ENCODE assay signal across 1 cellular context in the genomic region with DNA sequence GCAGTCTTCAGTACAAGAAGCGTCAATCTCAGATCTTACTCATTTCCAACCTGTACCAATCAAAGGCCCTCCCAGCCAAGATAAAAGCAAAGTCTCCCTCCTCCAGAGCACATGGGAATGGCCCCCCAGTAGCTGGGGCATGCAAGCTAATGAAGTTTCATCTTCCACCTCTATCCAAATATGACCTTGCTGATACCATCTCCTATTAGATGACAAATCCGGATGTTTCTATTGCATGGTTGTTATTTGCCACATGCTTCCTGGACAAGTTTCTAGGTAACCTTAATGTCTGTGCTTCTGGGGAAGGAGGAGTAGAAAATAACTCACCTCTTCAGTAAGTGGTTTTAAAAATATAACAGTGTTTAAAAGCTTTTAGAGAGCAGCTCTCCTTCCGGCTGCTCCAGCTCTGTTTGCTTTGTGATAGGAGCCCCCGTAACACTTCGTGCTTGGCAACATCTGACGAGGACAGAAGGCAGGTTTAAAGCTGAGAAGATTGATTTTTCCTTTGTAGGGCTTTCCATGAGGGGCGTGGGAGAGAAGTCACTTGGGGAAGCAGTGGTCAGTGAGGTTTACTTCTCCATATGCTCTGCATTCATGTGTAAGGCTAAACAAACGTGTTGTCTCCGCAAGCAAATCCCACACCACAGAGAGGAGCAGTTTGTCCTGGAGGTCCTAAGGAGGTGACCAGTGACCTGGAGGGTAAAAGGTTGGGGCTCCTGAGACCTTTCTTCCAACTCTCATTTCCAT.
TF ChIP-seq lines count a peak whose summit lies in the region.

No MANE protein-coding gene starts in this region.

TF ChIP-seq in HepG2, 621 proteins besides CTCF, POLR2A, EP300 and RAD21 (continued from another document):
- peak; percentile 84; the same call in 1 of the 2 replicates for TF ChIP-seq HMG20A (CRISPR knock-in tag; IDR thresholded peaks at IDR 0.05; ENCODE audit: borderline replicate concordance)
- no peak for TF ChIP-seq HOXA7 (CRISPR knock-in tag; IDR thresholded peaks at IDR 0.05)
- TF ChIP-seq CEBPG (CRISPR knock-in tag; IDR thresholded peaks at IDR 0.05), result peak; percentile 82
- TF ChIP-seq FOSL2 (CRISPR knock-in tag; IDR thresholded peaks at IDR 0.05), result peak; percentile 93
- TF ChIP-seq, protein P1, sequence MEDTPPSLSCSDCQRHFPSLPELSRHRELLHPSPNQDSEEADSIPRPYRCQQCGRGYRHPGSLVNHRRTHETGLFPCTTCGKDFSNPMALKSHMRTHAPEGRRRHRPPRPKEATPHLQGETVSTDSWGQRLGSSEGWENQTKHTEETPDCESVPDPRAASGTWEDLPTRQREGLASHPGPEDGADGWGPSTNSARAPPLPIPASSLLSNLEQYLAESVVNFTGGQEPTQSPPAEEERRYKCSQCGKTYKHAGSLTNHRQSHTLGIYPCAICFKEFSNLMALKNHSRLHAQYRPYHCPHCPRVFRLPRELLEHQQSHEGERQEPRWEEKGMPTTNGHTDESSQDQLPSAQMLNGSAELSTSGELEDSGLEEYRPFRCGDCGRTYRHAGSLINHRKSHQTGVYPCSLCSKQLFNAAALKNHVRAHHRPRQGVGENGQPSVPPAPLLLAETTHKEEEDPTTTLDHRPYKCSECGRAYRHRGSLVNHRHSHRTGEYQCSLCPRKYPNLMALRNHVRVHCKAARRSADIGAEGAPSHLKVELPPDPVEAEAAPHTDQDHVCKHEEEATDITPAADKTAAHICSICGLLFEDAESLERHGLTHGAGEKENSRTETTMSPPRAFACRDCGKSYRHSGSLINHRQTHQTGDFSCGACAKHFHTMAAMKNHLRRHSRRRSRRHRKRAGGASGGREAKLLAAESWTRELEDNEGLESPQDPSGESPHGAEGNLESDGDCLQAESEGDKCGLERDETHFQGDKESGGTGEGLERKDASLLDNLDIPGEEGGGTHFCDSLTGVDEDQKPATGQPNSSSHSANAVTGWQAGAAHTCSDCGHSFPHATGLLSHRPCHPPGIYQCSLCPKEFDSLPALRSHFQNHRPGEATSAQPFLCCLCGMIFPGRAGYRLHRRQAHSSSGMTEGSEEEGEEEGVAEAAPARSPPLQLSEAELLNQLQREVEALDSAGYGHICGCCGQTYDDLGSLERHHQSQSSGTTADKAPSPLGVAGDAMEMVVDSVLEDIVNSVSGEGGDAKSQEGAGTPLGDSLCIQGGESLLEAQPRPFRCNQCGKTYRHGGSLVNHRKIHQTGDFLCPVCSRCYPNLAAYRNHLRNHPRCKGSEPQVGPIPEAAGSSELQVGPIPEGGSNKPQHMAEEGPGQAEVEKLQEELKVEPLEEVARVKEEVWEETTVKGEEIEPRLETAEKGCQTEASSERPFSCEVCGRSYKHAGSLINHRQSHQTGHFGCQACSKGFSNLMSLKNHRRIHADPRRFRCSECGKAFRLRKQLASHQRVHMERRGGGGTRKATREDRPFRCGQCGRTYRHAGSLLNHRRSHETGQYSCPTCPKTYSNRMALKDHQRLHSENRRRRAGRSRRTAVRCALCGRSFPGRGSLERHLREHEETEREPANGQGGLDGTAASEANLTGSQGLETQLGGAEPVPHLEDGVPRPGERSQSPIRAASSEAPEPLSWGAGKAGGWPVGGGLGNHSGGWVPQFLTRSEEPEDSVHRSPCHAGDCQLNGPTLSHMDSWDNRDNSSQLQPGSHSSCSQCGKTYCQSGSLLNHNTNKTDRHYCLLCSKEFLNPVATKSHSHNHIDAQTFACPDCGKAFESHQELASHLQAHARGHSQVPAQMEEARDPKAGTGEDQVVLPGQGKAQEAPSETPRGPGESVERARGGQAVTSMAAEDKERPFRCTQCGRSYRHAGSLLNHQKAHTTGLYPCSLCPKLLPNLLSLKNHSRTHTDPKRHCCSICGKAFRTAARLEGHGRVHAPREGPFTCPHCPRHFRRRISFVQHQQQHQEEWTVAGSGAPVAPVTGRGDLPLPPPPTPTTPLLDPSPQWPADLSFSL (CRISPR knock-in tag; IDR thresholded peaks at IDR 0.05), result peak; percentile 26; the same call in 1 of the 2 replicates
- TF ChIP-seq, protein P2, sequence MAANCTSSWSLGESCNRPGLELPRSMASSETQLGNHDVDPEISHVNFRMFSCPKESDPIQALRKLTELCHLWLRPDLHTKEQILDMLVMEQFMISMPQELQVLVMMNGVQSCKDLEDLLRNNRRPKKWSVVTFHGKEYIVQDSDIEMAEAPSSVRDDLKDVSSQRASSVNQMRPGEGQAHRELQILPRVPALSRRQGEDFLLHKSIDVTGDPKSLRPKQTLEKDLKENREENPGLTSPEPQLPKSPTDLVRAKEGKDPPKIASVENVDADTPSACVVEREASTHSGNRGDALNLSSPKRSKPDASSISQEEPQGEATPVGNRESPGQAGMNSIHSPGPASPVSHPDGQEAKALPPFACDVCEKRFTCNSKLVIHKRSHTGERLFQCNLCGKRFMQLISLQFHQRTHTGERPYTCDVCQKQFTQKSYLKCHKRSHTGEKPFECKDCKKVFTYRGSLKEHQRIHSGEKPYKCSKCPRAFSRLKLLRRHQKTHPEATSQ (CRISPR knock-in tag; IDR thresholded peaks at IDR 0.05; ENCODE audit: borderline replicate concordance), result no peak
- peak; percentile 53; the same call in 1 of the 2 replicates for TF ChIP-seq POLR2AphosphoS5 (IDR thresholded peaks at IDR 0.05; ENCODE audit: low read depth, low read length)
- TF ChIP-seq, protein P3, sequence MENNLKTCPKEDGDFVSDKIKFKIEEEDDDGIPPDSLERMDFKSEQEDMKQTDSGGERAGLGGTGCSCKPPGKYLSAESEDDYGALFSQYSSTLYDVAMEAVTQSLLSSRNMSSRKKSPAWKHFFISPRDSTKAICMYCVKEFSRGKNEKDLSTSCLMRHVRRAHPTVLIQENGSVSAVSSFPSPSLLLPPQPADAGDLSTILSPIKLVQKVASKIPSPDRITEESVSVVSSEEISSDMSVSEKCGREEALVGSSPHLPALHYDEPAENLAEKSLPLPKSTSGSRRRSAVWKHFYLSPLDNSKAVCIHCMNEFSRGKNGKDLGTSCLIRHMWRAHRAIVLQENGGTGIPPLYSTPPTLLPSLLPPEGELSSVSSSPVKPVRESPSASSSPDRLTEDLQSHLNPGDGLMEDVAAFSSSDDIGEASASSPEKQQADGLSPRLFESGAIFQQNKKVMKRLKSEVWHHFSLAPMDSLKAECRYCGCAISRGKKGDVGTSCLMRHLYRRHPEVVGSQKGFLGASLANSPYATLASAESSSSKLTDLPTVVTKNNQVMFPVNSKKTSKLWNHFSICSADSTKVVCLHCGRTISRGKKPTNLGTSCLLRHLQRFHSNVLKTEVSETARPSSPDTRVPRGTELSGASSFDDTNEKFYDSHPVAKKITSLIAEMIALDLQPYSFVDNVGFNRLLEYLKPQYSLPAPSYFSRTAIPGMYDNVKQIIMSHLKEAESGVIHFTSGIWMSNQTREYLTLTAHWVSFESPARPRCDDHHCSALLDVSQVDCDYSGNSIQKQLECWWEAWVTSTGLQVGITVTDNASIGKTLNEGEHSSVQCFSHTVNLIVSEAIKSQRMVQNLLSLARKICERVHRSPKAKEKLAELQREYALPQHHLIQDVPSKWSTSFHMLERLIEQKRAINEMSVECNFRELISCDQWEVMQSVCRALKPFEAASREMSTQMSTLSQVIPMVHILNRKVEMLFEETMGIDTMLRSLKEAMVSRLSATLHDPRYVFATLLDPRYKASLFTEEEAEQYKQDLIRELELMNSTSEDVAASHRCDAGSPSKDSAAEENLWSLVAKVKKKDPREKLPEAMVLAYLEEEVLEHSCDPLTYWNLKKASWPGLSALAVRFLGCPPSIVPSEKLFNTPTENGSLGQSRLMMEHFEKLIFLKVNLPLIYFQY (CRISPR knock-in tag; IDR thresholded peaks at IDR 0.05; ENCODE audit: borderline replicate concordance), result no peak
- TF ChIP-seq ZNF724P (CRISPR knock-in tag; IDR thresholded peaks at IDR 0.05; ENCODE audit: borderline replicate concordance), result no peak
- peak; percentile 56; the same call in 1 of the 2 replicates for TF ChIP-seq SSRP1 (CRISPR knock-in tag; IDR thresholded peaks at IDR 0.05)
- TF ChIP-seq ATF1 (CRISPR knock-in tag; IDR thresholded peaks at IDR 0.05), result peak; percentile 79
- TF ChIP-seq ZNF230 (CRISPR knock-in tag; IDR thresholded peaks at IDR 0.05), result 0 out of 2 replicates have a peak, but pooled peaks have one; percentile 43
- TF ChIP-seq RCOR2 (CRISPR knock-in tag; IDR thresholded peaks at IDR 0.05), result peak; percentile 93
- TF ChIP-seq, protein P4, sequence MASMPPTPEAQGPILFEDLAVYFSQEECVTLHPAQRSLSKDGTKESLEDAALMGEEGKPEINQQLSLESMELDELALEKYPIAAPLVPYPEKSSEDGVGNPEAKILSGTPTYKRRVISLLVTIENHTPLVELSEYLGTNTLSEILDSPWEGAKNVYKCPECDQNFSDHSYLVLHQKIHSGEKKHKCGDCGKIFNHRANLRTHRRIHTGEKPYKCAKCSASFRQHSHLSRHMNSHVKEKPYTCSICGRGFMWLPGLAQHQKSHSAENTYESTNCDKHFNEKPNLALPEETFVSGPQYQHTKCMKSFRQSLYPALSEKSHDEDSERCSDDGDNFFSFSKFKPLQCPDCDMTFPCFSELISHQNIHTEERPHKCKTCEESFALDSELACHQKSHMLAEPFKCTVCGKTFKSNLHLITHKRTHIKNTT (CRISPR knock-in tag; IDR thresholded peaks at IDR 0.05), result no peak
- TF ChIP-seq MBD4 (IDR thresholded peaks at IDR 0.05; ENCODE audit: borderline replicate concordance, low read length), result no peak
- peak; percentile 25; the same call in 1 of the 2 replicates for TF ChIP-seq DMAP1 (CRISPR knock-in tag; IDR thresholded peaks at IDR 0.05)
- TF ChIP-seq, protein P5, sequence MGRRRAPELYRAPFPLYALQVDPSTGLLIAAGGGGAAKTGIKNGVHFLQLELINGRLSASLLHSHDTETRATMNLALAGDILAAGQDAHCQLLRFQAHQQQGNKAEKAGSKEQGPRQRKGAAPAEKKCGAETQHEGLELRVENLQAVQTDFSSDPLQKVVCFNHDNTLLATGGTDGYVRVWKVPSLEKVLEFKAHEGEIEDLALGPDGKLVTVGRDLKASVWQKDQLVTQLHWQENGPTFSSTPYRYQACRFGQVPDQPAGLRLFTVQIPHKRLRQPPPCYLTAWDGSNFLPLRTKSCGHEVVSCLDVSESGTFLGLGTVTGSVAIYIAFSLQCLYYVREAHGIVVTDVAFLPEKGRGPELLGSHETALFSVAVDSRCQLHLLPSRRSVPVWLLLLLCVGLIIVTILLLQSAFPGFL (CRISPR knock-in tag; IDR thresholded peaks at IDR 0.05), result no peak
- no peak for TF ChIP-seq ZNF354B (CRISPR knock-in tag; IDR thresholded peaks at IDR 0.05)
- TF ChIP-seq NAIF1 (CRISPR knock-in tag; IDR thresholded peaks at IDR 0.05; ENCODE audit: borderline replicate concordance), result no peak
- 0 out of 2 replicates have a peak, but pooled peaks have one; percentile 36 for TF ChIP-seq ZMAT3 (CRISPR knock-in tag; conservative IDR thresholded peaks at IDR 0.05)
- 0 out of 2 replicates have a peak, but pooled peaks have one; percentile 62 for TF ChIP-seq ZNF383 (CRISPR knock-in tag; IDR thresholded peaks at IDR 0.05; ENCODE audit: borderline replicate concordance)
- peak; percentile 89 for TF ChIP-seq GATAD2A (CRISPR knock-in tag; IDR thresholded peaks at IDR 0.05)
- peak; percentile 12; the same call in 1 of the 2 replicates for TF ChIP-seq HHEX (CRISPR knock-in tag; IDR thresholded peaks at IDR 0.05)
- no peak for TF ChIP-seq PAF1 (CRISPR knock-in tag; IDR thresholded peaks at IDR 0.05)
- TF ChIP-seq, protein P6, sequence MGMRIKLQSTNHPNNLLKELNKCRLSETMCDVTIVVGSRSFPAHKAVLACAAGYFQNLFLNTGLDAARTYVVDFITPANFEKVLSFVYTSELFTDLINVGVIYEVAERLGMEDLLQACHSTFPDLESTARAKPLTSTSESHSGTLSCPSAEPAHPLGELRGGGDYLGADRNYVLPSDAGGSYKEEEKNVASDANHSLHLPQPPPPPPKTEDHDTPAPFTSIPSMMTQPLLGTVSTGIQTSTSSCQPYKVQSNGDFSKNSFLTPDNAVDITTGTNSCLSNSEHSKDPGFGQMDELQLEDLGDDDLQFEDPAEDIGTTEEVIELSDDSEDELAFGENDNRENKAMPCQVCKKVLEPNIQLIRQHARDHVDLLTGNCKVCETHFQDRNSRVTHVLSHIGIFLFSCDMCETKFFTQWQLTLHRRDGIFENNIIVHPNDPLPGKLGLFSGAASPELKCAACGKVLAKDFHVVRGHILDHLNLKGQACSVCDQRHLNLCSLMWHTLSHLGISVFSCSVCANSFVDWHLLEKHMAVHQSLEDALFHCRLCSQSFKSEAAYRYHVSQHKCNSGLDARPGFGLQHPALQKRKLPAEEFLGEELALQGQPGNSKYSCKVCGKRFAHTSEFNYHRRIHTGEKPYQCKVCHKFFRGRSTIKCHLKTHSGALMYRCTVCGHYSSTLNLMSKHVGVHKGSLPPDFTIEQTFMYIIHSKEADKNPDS (CRISPR knock-in tag; IDR thresholded peaks at IDR 0.05), result 0 out of 2 replicates have a peak, but pooled peaks have one; percentile 36
- no peak; the same call in 1 of the 2 replicates for TF ChIP-seq POLR2G (IDR thresholded peaks at IDR 0.05; ENCODE audit: low read depth, low read length)
- 0 out of 2 replicates have a peak, but pooled peaks have one; percentile 24 for TF ChIP-seq KDM1A (CRISPR knock-in tag; IDR thresholded peaks at IDR 0.05)
TF ChIP-seq in HepG2: peak in this region for 171.
